ENCODE assay signal across 1 cellular context in genomic region chr5:172188033-172188892, GRCh38.
TF ChIP-seq lines count a peak whose summit lies in the region.

Gene STK10, minus strand, starts transcription at chr5:172188224. Its CDS starts 182 bp downstream, at chr5:172188042.

TF ChIP-seq in K562, 482 proteins besides CTCF, POLR2A, EP300 and RAD21 (continued from another document and continues in another):
- TF ChIP-seq DEAF1 (CRISPR knock-in tag; IDR thresholded peaks at IDR 0.05) (peak; percentile 96), BHLHE40 (IDR thresholded peaks at IDR 0.05; ENCODE audit: low read length) (peak; percentile 60), SAFB (IDR thresholded peaks at IDR 0.05; ENCODE audit: borderline replicate concordance, low read depth, low read length) (peak; percentile 24; the same call in 1 of the 2 replicates), CUX1 (CRISPR knock-in tag; IDR thresholded peaks at IDR 0.05) (no peak), PHB (CRISPR knock-in tag; IDR thresholded peaks at IDR 0.05) (no peak), EGR1 (conservative IDR thresholded peaks at IDR 0.05) (peak; percentile 57), NR2C1 (IDR thresholded peaks at IDR 0.05) (no peak), NR2C1 (tag; IDR thresholded peaks at IDR 0.05) (no peak), RNF219 (CRISPR knock-in tag; IDR thresholded peaks at IDR 0.05) (no peak), LCOR (CRISPR knock-in tag; IDR thresholded peaks at IDR 0.05) (peak; percentile 34; the same call in 1 of the 2 replicates), MBD1 (CRISPR knock-in tag; IDR thresholded peaks at IDR 0.05) (no peak), ZNF24 (IDR thresholded peaks at IDR 0.05) (peak; percentile 47), ZNF384 (IDR thresholded peaks at IDR 0.05; ENCODE audit: low read depth, low read length) (peak; percentile 49), MYC (IDR thresholded peaks at IDR 0.05; ENCODE audit: low read depth, low read length) (peak; percentile 67), MYC (CRISPR knock-in tag; IDR thresholded peaks at IDR 0.05; ENCODE audit: borderline replicate concordance, low read depth) (no peak), CAMTA2 (CRISPR knock-in tag; conservative IDR thresholded peaks at IDR 0.05) (no peak), ZNF318 (IDR thresholded peaks at IDR 0.05; ENCODE audit: borderline replicate concordance in 1 of 2, low read depth in 1 of 2) (no peak), ZNF717 (CRISPR knock-in tag; IDR thresholded peaks at IDR 0.05) (no peak), ZBTB11 (CRISPR knock-in tag; IDR thresholded peaks at IDR 0.05) (no peak), NR2F6 (CRISPR knock-in tag; IDR thresholded peaks at IDR 0.05) (no peak), RB1 (IDR thresholded peaks at IDR 0.05; ENCODE audit: low read depth) (peak; percentile 86; the same call in 1 of the 2 replicates), ZNF398 (CRISPR knock-in tag; IDR thresholded peaks at IDR 0.05) (no peak), ILK (tag; IDR thresholded peaks at IDR 0.05; ENCODE audit: borderline replicate concordance, low read depth) (no peak), CBX8 (IDR thresholded peaks at IDR 0.05; ENCODE audit: borderline replicate concordance, extremely low read depth, low read depth, low read length, poor library complexity, severe bottlenecking) (no peak), FOXM1 (IDR thresholded peaks at IDR 0.05; ENCODE audit: low read depth) (no peak), FOXM1 (CRISPR knock-in tag; IDR thresholded peaks at IDR 0.05; ENCODE audit: low read depth) (0 out of 2 replicates have a peak, but pooled peaks have one; percentile 57), PRPF4 (IDR thresholded peaks at IDR 0.05; ENCODE audit: insufficient read depth, low read depth, low read length, poor library complexity, severe bottlenecking) (no peak), U2AF2 (optimal IDR thresholded peaks at IDR 0.05; ENCODE audit: low read depth, low read length) (no peak), ARID1B (IDR thresholded peaks at IDR 0.05) (0 out of 2 replicates have a peak, but pooled peaks have one; percentile 20), EP400 (IDR thresholded peaks at IDR 0.05) (peak; percentile 69; the same call in 1 of the 2 replicates), ZNF766 (CRISPR knock-in tag; conservative IDR thresholded peaks at IDR 0.05) (no peak), ZNF146 (CRISPR knock-in tag; IDR thresholded peaks at IDR 0.05; ENCODE audit: unreplicated experiment) (no peak), ZNF436 (CRISPR knock-in tag; IDR thresholded peaks at IDR 0.05) (no peak), DDX20 (tag; IDR thresholded peaks at IDR 0.05; ENCODE audit: low read depth) (no peak)
